ENCODE assay signal across 27 cellular contexts in genomic region chr20:42506397-42506796, GRCh38.
"Had no signal": no experiment of that assay in that cellular context is flagged by ENCODE, and none has a peak within 500 bp of the region (broad histone marks: within the 10 kb centered on the region; RNA-seq: fewer than 3 reads in every experiment).

No MANE protein-coding gene starts in this region.

- DNase-seq: stimulated activated CD4-positive, alpha-beta T cell treated with anti-CD3 and anti-CD28 coated beads, Interleukin-2, amount 100 ng/mL, for 48 hours; stimulated activated CD4-positive, alpha-beta T cell treated with anti-CD3 and anti-CD28 coated beads, Interleukin-4, amount 100 ng/mL, for 1 hour; stimulated activated CD4-positive, alpha-beta T cell treated with anti-CD3 and anti-CD28 coated beads, Interleukin-4, amount 100 ng/mL, for 24 hours; stimulated activated CD4-positive, alpha-beta T cell treated with anti-CD3 and anti-CD28 coated beads, Interleukin-4, amount 100 ng/mL, for 4 hours; stimulated activated CD8-positive, alpha-beta memory T cell treated with anti-CD3 and anti-CD28 coated beads, Interleukin-4, amount 100 ng/mL, for 48 hours; stimulated activated naive B cell treated with anti-CD40 and anti-IgM and Interleukin-4, amounts not matched to agents 10 μg/mL and 1 μg/mL and 100 μg/mL, for 72 hours; stimulated activated naive CD4-positive, alpha-beta T cell; stimulated activated naive CD4-positive, alpha-beta T cell treated with Interleukin-2 at 50 U/mL for 16 hours; stimulated activated naive CD8-positive, alpha-beta T cell treated with anti-CD3 and anti-CD28 coated beads, Interleukin-15, amount 100 ng/mL, for 72 hours; stimulated activated naive CD8-positive, alpha-beta T cell treated with anti-CD3 and anti-CD28 coated beads, Interleukin-15, Interleukin-2, amounts not matched to agents 100 U/mL and 50 U/mL, for 24 hours; stomach; substantia nigra; testis; thyroid gland; tibial artery; transverse colon; trophoblast cell; upper lobe of left lung; upper lobe of right lung; uterus had no signal

- H3K36me3 ChIP-seq: stomach, suprapubic skin, thoracic aorta, thyroid gland, tibial artery, tibial nerve, transverse colon, upper lobe of left lung, upper lobe of right lung, uterus, vagina had no signal

- H3K27me3 ChIP-seq: stomach, suprapubic skin, testis, thyroid gland, tibial artery, tibial nerve, transverse colon, upper lobe of left lung, upper lobe of right lung, uterus, vagina had no signal

- H3K27ac ChIP-seq: stomach, suprapubic skin, testis, thoracic aorta, thyroid gland, tibial artery, tibial nerve, transverse colon, upper lobe of left lung, upper lobe of right lung, uterus, vagina had no signal

- FAIRE-seq: urothelium cell line had no signal

- H3K9me3 ChIP-seq: suprapubic skin, testis, thoracic aorta, thyroid gland, tibial artery, transverse colon, upper lobe of right lung, uterus, vagina had no signal

- H3K4me1 ChIP-seq: stomach, suprapubic skin, testis, thyroid gland, tibial artery, tibial nerve, transverse colon, upper lobe of left lung, upper lobe of right lung, uterus, vagina had no signal

- ATAC-seq: stimulated activated effector memory CD8-positive, alpha-beta T cell treated with anti-CD3 and anti-CD28 coated beads, Interleukin-12 subunit alpha, Interleukin-12 subunit beta, amount 100 ng/mL, for 72 hours; stimulated activated memory B cell treated with anti-CD40 and anti-IgM and Interleukin-4, amounts not matched to agents 10 μg/mL and 1 μg/mL and 100 μg/mL, for 72 hours; stimulated activated naive B cell treated with anti-CD40 and anti-IgM and Interleukin-4, amounts not matched to agents 10 μg/mL and 1 μg/mL and 100 μg/mL, for 72 hours; stimulated activated naive CD8-positive, alpha-beta T cell treated with anti-CD3 and anti-CD28 coated beads, Interleukin-15, amount 100 ng/mL, for 72 hours; stimulated activated naive CD8-positive, alpha-beta T cell treated with anti-CD3 and anti-CD28 coated beads, Interleukin-15, Interleukin-2, amounts not matched to agents 100 U/mL and 50 U/mL, for 24 hours; upper lobe of right lung had no signal

- H3K4me3 ChIP-seq: stomach, suprapubic skin, testis, thoracic aorta, thyroid gland, tibial artery, tibial nerve, transverse colon, upper lobe of left lung, upper lobe of right lung, uterus, vagina had no signal
